ENCODE assay signal across 8 cellular contexts in the genomic region with DNA sequence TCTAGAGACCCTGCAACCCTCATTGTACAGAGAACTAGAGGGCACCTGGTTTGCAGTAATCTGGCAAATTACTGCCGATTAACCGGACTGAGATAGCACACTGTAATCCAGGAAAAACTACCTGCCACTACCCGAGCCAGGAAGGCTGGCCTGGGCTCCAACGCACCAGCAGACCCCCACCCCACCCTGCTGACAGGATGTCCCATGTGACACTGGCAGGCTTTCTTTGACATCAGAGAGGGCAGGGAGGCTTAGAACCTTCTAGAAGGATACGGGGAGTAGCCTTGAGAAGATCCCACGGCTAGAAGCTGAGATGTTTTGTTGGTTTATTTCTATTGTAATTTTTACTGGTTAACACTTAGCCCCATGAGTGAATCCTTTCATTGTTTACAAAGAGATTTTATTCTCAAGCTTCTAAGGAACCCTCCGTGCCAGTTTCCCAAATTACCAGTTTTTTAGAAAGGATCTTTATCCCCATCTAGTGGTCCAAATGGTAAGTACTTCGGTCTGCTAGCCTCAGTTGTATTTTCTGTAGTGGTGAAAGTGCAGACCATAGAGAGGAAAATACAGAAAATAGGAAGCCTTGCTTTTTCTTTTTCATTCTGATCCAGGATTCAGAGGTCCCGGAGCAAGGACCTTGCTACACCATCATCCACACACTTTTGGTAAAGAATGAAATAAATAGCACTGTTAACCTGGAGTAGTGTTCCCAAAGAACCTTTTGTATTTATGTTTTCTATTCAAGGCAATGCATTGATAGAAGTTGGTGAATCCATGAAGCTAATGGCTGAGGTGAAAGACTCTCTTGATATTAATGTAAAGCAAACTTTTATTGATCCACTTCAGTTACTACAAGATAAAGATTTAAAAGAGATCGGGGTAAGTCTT.
A peak's percentile ranks its signal among the peaks of the same experiment; 100 is the strongest.
DNase-seq lines count a peak whose midpoint lies in the region; ATAC-seq lines count a peak whose summit lies in the region.

No MANE protein-coding gene starts in this region.

- peaks cover 0 to 6% (median 0%) of the 10 kb centered on the region in 5 donors for H3K27me3 Mint-ChIP-seq in naive thymus-derived CD8-positive, alpha-beta T cell

- in situ Hi-C loops in T47D (cut with HindIII; ENCODE audit: low pct_unique_long_range_greater_than_20kb, low sequenced_read_pairs): no loop called here

- no peak for ATAC-seq in GM21723 (IDR thresholded peaks at IDR 0.05; ENCODE audit: unreplicated experiment)
- no peak for ATAC-seq in GM21390 (IDR thresholded peaks at IDR 0.05; ENCODE audit: unreplicated experiment)
- no peak for ATAC-seq in naive thymus-derived CD8-positive, alpha-beta T cell

- no peak overlapping the region for H3K4me3 Mint-ChIP-seq in naive thymus-derived CD8-positive, alpha-beta T cell

- H3K9me3 Mint-ChIP-seq in naive thymus-derived CD8-positive, alpha-beta T cell: no peaks in the 10 kb centered on the region

- POLR2A ChIA-PET in naive thymus-derived CD8-positive, alpha-beta T cell (lab: Charles Lee): no interaction called here

- no peaks in the 10 kb centered on the region for H3K36me3 Mint-ChIP-seq in naive thymus-derived CD8-positive, alpha-beta T cell

- DNase-seq in COLO829 (ENCODE audit: low spot score): peak; percentile 13
- peak; percentile 37 to 49 for DNase-seq in Kasumi-1 (lab: John Stamatoyannopoulos, UW)
- DNase-seq in T47D (ENCODE audit: low read depth in 1 of 2, low spot score in 1 of 2): peak; percentile 5 to 46
- DNase-seq in lung microvascular endothelial cell (ENCODE audit: low read depth in 2 of 2): peak; percentile 36 to 43
- DNase-seq in activated T-cell treated with anti-CD3 and anti-CD28 coated beads, Interleukin-2, amount 50 U/mL, for 48 hours: no peak
- no peak for DNase-seq in naive thymus-derived CD8-positive, alpha-beta T cell

- no peaks in the 10 kb centered on the region for H3K4me1 Mint-ChIP-seq in naive thymus-derived CD8-positive, alpha-beta T cell

- H3K27ac Mint-ChIP-seq in naive thymus-derived CD8-positive, alpha-beta T cell: no peak overlapping the region

Comparison
In these comparisons a context has a peak if more than half of its experiments do, and no peak if none do; other contexts are left out.
1. DNase-seq: peak in COLO829 (single experiment), Kasumi-1 (2 of 2), T47D (2 of 2) and lung microvascular endothelial cell (2 of 2); none in activated T-cell treated with anti-CD3 and anti-CD28 coated beads, Interleukin-2, amount 50 U/mL, for 48 hours (0 of 2) and naive thymus-derived CD8-positive, alpha-beta T cell (0 of 10).